26 cellular contexts compared by ENCODE assay signal in genomic region chr10:116477989-116478615, GRCh38. TPM values are rescaled to one million over a fixed set of nuclear protein-coding genes. Genes with fewer than 3 reads are reported as not detected.
"Had no signal": no experiment of that assay in that cellular context is flagged by ENCODE, and none has a peak within 500 bp of the region (broad histone marks: within the 10 kb centered on the region; RNA-seq: fewer than 3 reads in every experiment).

No MANE protein-coding gene starts in this region.

- FAIRE-seq: astrocyte, keratinocyte, small intestine, TTC549 had no signal

- DNase-seq: activated CD4-positive, alpha-beta T cell treated with anti-CD3 and anti-CD28 coated beads for 1 hour; activated CD8-positive, alpha-beta memory T cell treated with anti-CD3 and anti-CD28 coated beads for 24 hours; activated CD8-positive, alpha-beta memory T cell treated with anti-CD3 and anti-CD28 coated beads, Interleukin-2, amount 50 U/mL, for 4 hours; activated T-cell treated with anti-CD3 and anti-CD28 coated beads, Interleukin-2, amount 50 U/mL, for 24 hours; adrenal gland; colonic mucosa; gastrocnemius medialis; head of caudate nucleus; left colon; mucosa of descending colon; right lobe of liver; small intestine; stimulated activated CD4-positive, alpha-beta T cell treated with anti-CD3 and anti-CD28 coated beads, Interleukin-15, amount 100 ng/mL, for 24 hours; stimulated activated CD8-positive, alpha-beta memory T cell treated with anti-CD3 and anti-CD28 coated beads, Interleukin-4, amount 100 ng/mL, for 48 hours; stimulated activated naive CD4-positive, alpha-beta T cell treated with Interleukin-2 at 50 U/mL for 16 hours; T-helper 1 cell; uterus had no signal

- H3K27ac ChIP-seq: adrenal gland, colonic mucosa, esophagus muscularis mucosa, gastrocnemius medialis, right lobe of liver, suprapubic skin, tibial nerve, uterus had no signal

- H3K9me3 ChIP-seq: adrenal gland, colonic mucosa, esophagus muscularis mucosa, gastrocnemius medialis, mucosa of descending colon, right lobe of liver, suprapubic skin, tibial nerve, uterus had no signal

- H3K4me3 ChIP-seq: adrenal gland, colonic mucosa, dorsolateral prefrontal cortex, esophagus muscularis mucosa, gastrocnemius medialis, mucosa of descending colon, right lobe of liver, suprapubic skin, tibial nerve, uterus had no signal

- H3K36me3 ChIP-seq: adrenal gland, colonic mucosa, esophagus muscularis mucosa, gastrocnemius medialis, right lobe of liver, suprapubic skin, tibial nerve, uterus had no signal

- H3K4me1 ChIP-seq: adrenal gland, colonic mucosa, esophagus muscularis mucosa, gastrocnemius medialis, right lobe of liver, suprapubic skin, tibial nerve, uterus had no signal

- H3K27me3 ChIP-seq: adrenal gland, colonic mucosa, esophagus muscularis mucosa, gastrocnemius medialis, right lobe of liver, suprapubic skin, tibial nerve, uterus had no signal

RNA-seq across cellular contexts. Expression of gene PNLIPRP3, which starts 50.5 kb away (rescaled TPM):
- total RNA-seq: activated T-helper 17 cell treated with anti-CD3 and anti-CD28 coated beads, Interleukin-2, amount 50 U/mL, for 72 hours; astrocyte; colonic mucosa; dorsolateral prefrontal cortex; gastrocnemius medialis; right lobe of liver; tibial nerve had no signal
- polyA plus RNA-seq: adrenal gland, neural cell had no signal
